11 cellular contexts compared by ENCODE assay signal in the genomic region with DNA sequence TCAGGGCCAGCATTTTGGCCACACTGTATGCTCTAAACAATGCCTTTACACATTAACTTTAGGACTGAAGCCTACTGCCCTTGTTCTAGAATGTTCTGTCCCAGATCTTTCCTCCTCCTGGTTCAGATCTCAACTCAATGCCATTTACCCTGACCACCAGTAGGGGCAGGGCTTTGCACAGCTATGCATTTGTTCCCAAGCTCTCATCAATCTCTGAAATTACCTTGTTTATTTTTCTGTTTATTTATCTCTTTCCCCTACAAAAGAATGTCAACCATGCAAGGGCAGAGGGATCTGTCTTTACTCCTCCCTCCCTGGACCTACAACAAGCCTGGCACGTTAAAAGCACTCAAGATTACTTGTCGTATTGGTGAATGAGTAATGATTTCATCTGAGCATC.
DNase-seq lines count a peak whose midpoint lies in the region; ATAC-seq and TF ChIP-seq lines count a peak whose summit lies in the region.
"Had no signal": no experiment of that assay in that cellular context is flagged by ENCODE, and none has a peak within 500 bp of the region (broad histone marks: within the 10 kb centered on the region; RNA-seq: fewer than 3 reads in every experiment).

No MANE protein-coding gene starts in this region.

- POLR2A ChIA-PET in PC-3 (lab: Charles Lee; ENCODE audit: unreplicated experiment), result no interaction called here

- H3K4me3 Mint-ChIP-seq in activated naive CD4-positive, alpha-beta T cell treated with anti-CD3 and anti-CD28 coated beads, Interleukin-2, amount 10 ng/mL, durations not matched to agents 7 days and 5 days, result no peak overlapping the region
- H3K4me3 Mint-ChIP-seq: activated T-helper 17 cell treated with anti-CD3 and anti-CD28 coated beads, Interleukin-2, amount 50 U/mL, for 72 hours had no signal

- ATAC-seq in PC-3, result 0 out of 2 replicates have a peak, but pooled peaks have one; percentile 31
- ATAC-seq in omental fat pad (ENCODE audit: low FRiP score), result no peak
- no peak for ATAC-seq in HG03108 (IDR thresholded peaks at IDR 0.05; ENCODE audit: unreplicated experiment)
- ATAC-seq: activated T-helper 17 cell treated with anti-CD3 and anti-CD28 coated beads, Interleukin-2, amount 50 U/mL, for 72 hours had no signal

- BruUV-seq in PC-3 (replicated peaks; lab: Mats Ljungman, UMichigan), result no TSS peak

- no peaks in the 10 kb centered on the region for H3K9me3 Mint-ChIP-seq in activated naive CD4-positive, alpha-beta T cell treated with anti-CD3 and anti-CD28 coated beads, Interleukin-2, amount 10 ng/mL, durations not matched to agents 7 days and 5 days

- H3K36me3 Mint-ChIP-seq in activated naive CD4-positive, alpha-beta T cell treated with anti-CD3 and anti-CD28 coated beads, Interleukin-2, amount 10 ng/mL, durations not matched to agents 7 days and 5 days, result no peaks in the 10 kb centered on the region

- H3K4me1 ChIP-seq in PC-3 (ENCODE audit: insufficient read depth, low read length), result peaks cover 12% of the 10 kb centered on the region
- H3K4me1 ChIP-seq in fibroblast of lung (ENCODE audit: control insufficient read depth, extremely low read depth, insufficient read depth, low read length), result no peaks in the 10 kb centered on the region
- peaks cover 15% of the 10 kb centered on the region for H3K4me1 ChIP-seq in ovary (ENCODE audit: insufficient read depth)

- no peak overlapping the region for H3K4me3 ChIP-seq in PC-3 (ENCODE audit: low read length)
- no peak overlapping the region for H3K4me3 ChIP-seq in fibroblast of lung (replicated peaks in 1 of 4; ENCODE audit: control extremely low read depth in 1 of 4, insufficient read depth in 1 of 4, low read depth in 3 of 4, low read length in 4 of 4)
- no peak overlapping the region for H3K4me3 ChIP-seq in ovary

- H3K4me1 Mint-ChIP-seq in activated naive CD4-positive, alpha-beta T cell treated with anti-CD3 and anti-CD28 coated beads, Interleukin-2, amount 10 ng/mL, durations not matched to agents 7 days and 5 days, result no peaks in the 10 kb centered on the region
- H3K4me1 Mint-ChIP-seq: activated T-helper 17 cell treated with anti-CD3 and anti-CD28 coated beads, Interleukin-2, amount 50 U/mL, for 72 hours had no signal

- TF ChIP-seq EP300 in ovary (IDR thresholded peaks at IDR 0.05), result no peak

- no peaks in the 10 kb centered on the region for H3K9me3 ChIP-seq in PC-3 (ENCODE audit: low read length)
- no peaks in the 10 kb centered on the region for H3K9me3 ChIP-seq in fibroblast of lung (ENCODE audit: control insufficient read depth, insufficient read depth, low read depth, low read length)
- no peaks in the 10 kb centered on the region for H3K9me3 ChIP-seq in ovary

- peak; percentile 41; the same call in 2 of the 3 replicates for TF ChIP-seq CTCF in GM12872 (IDR thresholded peaks at IDR 0.05; ENCODE audit: insufficient read depth, low read depth, low read length)
- TF ChIP-seq CTCF in PC-3 (conservative IDR thresholded peaks at IDR 0.05; ENCODE audit: low read depth, low read length), result peak; percentile 56
- TF ChIP-seq CTCF in fibroblast of lung (conservative IDR thresholded peaks at IDR 0.05 in 1 of 2, IDR thresholded peaks at IDR 0.05 in 1 of 2; ENCODE audit: low read depth in 1 of 2, low read length in 2 of 2), result peak; percentile 62 to 77
- peak in 2 of 3 donors; percentile 19 to 24 for TF ChIP-seq CTCF in ovary (IDR thresholded peaks at IDR 0.05)
- no peak for TF ChIP-seq CTCF in omental fat pad (IDR thresholded peaks at IDR 0.05)

- H3K27me3 ChIP-seq in PC-3 (ENCODE audit: low read length) (no peaks in the 10 kb centered on the region), fibroblast of lung (ENCODE audit: control insufficient read depth, insufficient read depth, low read length) (peaks cover 2% of the 10 kb centered on the region), ovary (no peaks in the 10 kb centered on the region)

- H3K79me2 ChIP-seq in PC-3 (ENCODE audit: low read length), result no peaks in the 10 kb centered on the region
- no peaks in the 10 kb centered on the region for H3K79me2 ChIP-seq in fibroblast of lung (ENCODE audit: control insufficient read depth, insufficient read depth, low read length)

- no peak overlapping the region for H3K27ac Mint-ChIP-seq in activated naive CD4-positive, alpha-beta T cell treated with anti-CD3 and anti-CD28 coated beads, Interleukin-2, amount 10 ng/mL, durations not matched to agents 7 days and 5 days
- H3K27ac Mint-ChIP-seq: activated T-helper 17 cell treated with anti-CD3 and anti-CD28 coated beads, Interleukin-2, amount 50 U/mL, for 72 hours had no signal

- H4K20me1 ChIP-seq in PC-3 (ENCODE audit: low read length) (no peaks in the 10 kb centered on the region), fibroblast of lung (ENCODE audit: control insufficient read depth, extremely low read depth, insufficient read depth, low read length) (no peaks in the 10 kb centered on the region)

- intact Hi-C loops in PC-3 (cut with micrococcal nuclease), result no loop called here
- intact Hi-C loops in ovary (cut with DNase I), result loop anchor here in 1 of 4 donors (5.0 kb wide), 1 partner anchor 45 kb away; no protein-coding TSS in a partner anchor

- no peak overlapping the region for H2AFZ ChIP-seq in PC-3 (ENCODE audit: low read length)
- H2AFZ ChIP-seq in fibroblast of lung (ENCODE audit: low read length), result no peak overlapping the region

- no peak for TF ChIP-seq POLR2A in ovary (IDR thresholded peaks at IDR 0.05)

- no peaks in the 10 kb centered on the region for H3K36me3 ChIP-seq in PC-3 (ENCODE audit: low read depth, low read length)
- H3K36me3 ChIP-seq in fibroblast of lung (ENCODE audit: control insufficient read depth, insufficient read depth, low read length), result no peaks in the 10 kb centered on the region
- H3K36me3 ChIP-seq in ovary, result no peaks in the 10 kb centered on the region

- WGBS in ovary, 3 donors, result 27 to 46% (median 38%) methylated on average over 2 of the region's 2 CpGs

- H3F3A ChIP-seq in PC-3 (ENCODE audit: low read length, unreplicated experiment), result no peaks in the 10 kb centered on the region

- H3K27ac ChIP-seq in PC-3 (ENCODE audit: low read length) (no peak overlapping the region), fibroblast of lung (ENCODE audit: insufficient read depth, low read length) (no peak overlapping the region), ovary (peak overlapping the region in 1 of 2 donors; percentile 17)

- H3K4me2 ChIP-seq in PC-3 (ENCODE audit: low read length) (no peak overlapping the region), fibroblast of lung (ENCODE audit: extremely low read depth, insufficient read depth, low read length) (no peak overlapping the region)

- no peaks in the 10 kb centered on the region for H3K9me2 ChIP-seq in PC-3 (replicated peaks; ENCODE audit: low read length)

- H3K9ac ChIP-seq in PC-3 (ENCODE audit: low read length) (no peak overlapping the region), fibroblast of lung (ENCODE audit: insufficient read depth, low read length) (no peak overlapping the region)

- no peaks in the 10 kb centered on the region for H3K27me3 Mint-ChIP-seq in activated naive CD4-positive, alpha-beta T cell treated with anti-CD3 and anti-CD28 coated beads, Interleukin-2, amount 10 ng/mL, durations not matched to agents 7 days and 5 days
- H3K27me3 Mint-ChIP-seq: activated T-helper 17 cell treated with anti-CD3 and anti-CD28 coated beads, Interleukin-2, amount 50 U/mL, for 72 hours had no signal

- DNase-seq in PC-3 (peak; percentile 20), fibroblast of lung (ENCODE audit: low read depth in 2 of 2) (no peak), ovary (no peak), omental fat pad (ENCODE audit: low spot score) (no peak), ecto neural progenitor cell (ENCODE audit: low spot score) (no peak)
- DNase-seq in activated naive CD4-positive, alpha-beta T cell treated with anti-CD3 and anti-CD28 coated beads, Interleukin-2, amount 10 ng/mL, durations not matched to agents 7 days and 5 days, result no peak
- DNase-seq: NCI-H2171, T1000 had no signal

- CTCF ChIA-PET in PC-3 (lab: Charles Lee), result interaction anchor here (0.7 kb wide), 1 partner anchor 17 kb away, joined by 4 read pairs; no protein-coding TSS in a partner anchor
- CTCF ChIA-PET in activated naive CD4-positive, alpha-beta T cell treated with anti-CD3 and anti-CD28 coated beads, Interleukin-2, amount 10 ng/mL, durations not matched to agents 7 days and 5 days (lab: Charles Lee), result no interaction called here

Comparison
In these comparisons a context has a peak if more than half of its experiments do, and no peak if none do; other contexts are left out.
1. CTCF ChIP-seq: peak in GM12872 (single experiment), PC-3 (single experiment), fibroblast of lung (2 of 2) and ovary (2 of 3); none in omental fat pad (0 of 3).